In genomic region chr1:81237531-81238528, GRCh38 we compare ENCODE assay signal across 8 cellular contexts.
DNase-seq lines count a peak whose midpoint lies in the region; ATAC-seq, FAIRE-seq and TF ChIP-seq lines count a peak whose summit lies in the region.

No MANE protein-coding gene starts in this region.

- ATAC-seq in upper lobe of left lung (ENCODE audit: low FRiP score in 2 of 2), result no peak

- no peaks in the 10 kb centered on the region for H3K36me3 Mint-ChIP-seq in activated CD4-positive, alpha-beta T cell treated with anti-CD3 and anti-CD28 coated beads, Interleukin-2, amount 10 ng/mL, durations not matched to agents 24 days and 14 days (ENCODE audit: low read depth)
- no peaks in the 10 kb centered on the region for H3K36me3 Mint-ChIP-seq in activated T-cell treated with anti-CD3 and anti-CD28 coated beads, Interleukin-2, amount 50 U/mL, for 24 hours (ENCODE audit: low read depth)

- intact Hi-C loops in activated CD4-positive, alpha-beta T cell treated with anti-CD3 and anti-CD28 coated beads, Interleukin-2, amount 10 ng/mL, durations not matched to agents 24 days and 14 days (cut with micrococcal nuclease), result no loop called here

- WGBS in upper lobe of left lung, 2 donors, result 36 to 40% methylated on average over 11 of the region's 11 CpGs

- H3K79me2 ChIP-seq in keratinocyte (ENCODE audit: control insufficient read depth, insufficient read depth, low read length), result no peaks in the 10 kb centered on the region

- H3K4me2 ChIP-seq in keratinocyte (ENCODE audit: control insufficient read depth, extremely low read depth, insufficient read depth, low read depth, low read length), result peak overlapping the region; percentile 71

- H3K27me3 ChIP-seq in keratinocyte (ENCODE audit: control insufficient read depth, extremely low read depth, insufficient read depth, low read length) (peaks cover 16% of the 10 kb centered on the region), upper lobe of left lung (no peaks in the 10 kb centered on the region)

- TF ChIP-seq CTCF in keratinocyte (optimal IDR thresholded peaks at IDR 0.05 in 1 of 3, IDR thresholded peaks at IDR 0.05 in 1 of 3, conservative IDR thresholded peaks at IDR 0.05 in 1 of 3; ENCODE audit: extremely low read depth in 1 of 3, insufficient read depth in 2 of 3, low read length in 3 of 3) (no peak), upper lobe of left lung (IDR thresholded peaks at IDR 0.05) (no peak), D721Med (IDR thresholded peaks at IDR 0.05; ENCODE audit: insufficient read depth, missing control alignments) (no peak)

- H3K36me3 ChIP-seq in keratinocyte (ENCODE audit: control insufficient read depth in 2 of 2, extremely low read depth in 1 of 2, insufficient read depth in 2 of 2, low read length in 2 of 2) (no peaks in the 10 kb centered on the region), upper lobe of left lung (no peaks in the 10 kb centered on the region)

- H3K9me3 ChIP-seq in keratinocyte (ENCODE audit: control insufficient read depth, low read depth, low read length) (no peaks in the 10 kb centered on the region), upper lobe of left lung (no peaks in the 10 kb centered on the region)

- DNase-seq in activated CD4-positive, alpha-beta T cell treated with anti-CD3 and anti-CD28 coated beads, Interleukin-2, amount 10 ng/mL, durations not matched to agents 24 days and 14 days, result no peak
- no peak for DNase-seq in activated CD4-positive, alpha-beta T cell treated with anti-CD3 and anti-CD28 coated beads, Interleukin-2, amount 50 U/mL, for 4 hours
- DNase-seq in SKM-1 treated with dmso at 0.1 percent for 144 hours (lab: John Stamatoyannopoulos, UW; ENCODE audit: unreplicated experiment) (peak; percentile 29), keratinocyte (ENCODE audit: low read depth, low spot score) (no peak), upper lobe of left lung (no peak), D721Med (ENCODE audit: insufficient read length, low spot score) (no peak), NCI-H1092 (lab: John Stamatoyannopoulos, UW) (no peak)
- no peak for DNase-seq in activated T-cell treated with anti-CD3 and anti-CD28 coated beads, Interleukin-2, amount 50 U/mL, for 24 hours

- no peaks in the 10 kb centered on the region for H3K27me3 Mint-ChIP-seq in activated CD4-positive, alpha-beta T cell treated with anti-CD3 and anti-CD28 coated beads, Interleukin-2, amount 10 ng/mL, durations not matched to agents 24 days and 14 days
- H3K27me3 Mint-ChIP-seq in activated T-cell treated with anti-CD3 and anti-CD28 coated beads, Interleukin-2, amount 50 U/mL, for 24 hours, result no peaks in the 10 kb centered on the region

- H3K27ac Mint-ChIP-seq in activated CD4-positive, alpha-beta T cell treated with anti-CD3 and anti-CD28 coated beads, Interleukin-2, amount 10 ng/mL, durations not matched to agents 24 days and 14 days, result no peak overlapping the region
- H3K27ac Mint-ChIP-seq in activated T-cell treated with anti-CD3 and anti-CD28 coated beads, Interleukin-2, amount 50 U/mL, for 24 hours, result no peak overlapping the region

- no peaks in the 10 kb centered on the region for H3K9me3 Mint-ChIP-seq in activated CD4-positive, alpha-beta T cell treated with anti-CD3 and anti-CD28 coated beads, Interleukin-2, amount 10 ng/mL, durations not matched to agents 24 days and 14 days
- H3K9me3 Mint-ChIP-seq in activated T-cell treated with anti-CD3 and anti-CD28 coated beads, Interleukin-2, amount 50 U/mL, for 24 hours, result peaks cover 7% of the 10 kb centered on the region

- H3K4me3 ChIP-seq in keratinocyte (ENCODE audit: control insufficient read depth in 2 of 3, extremely low read depth in 1 of 3, insufficient read depth in 2 of 3, low read depth in 1 of 3, low read length in 3 of 3) (peak overlapping the region in 2 of 3 experiments; percentile 43 to 45), upper lobe of left lung (peak overlapping the region; percentile 0 to 43 (median 16))

- TF ChIP-seq POLR2A in upper lobe of left lung (IDR thresholded peaks at IDR 0.05), result no peak

- H3K9me1 ChIP-seq in keratinocyte (ENCODE audit: control insufficient read depth, extremely low read depth, insufficient read depth, low read length), result no peaks in the 10 kb centered on the region

- H3K4me1 ChIP-seq in keratinocyte (ENCODE audit: control insufficient read depth, extremely low read depth, insufficient read depth, low read length) (no peaks in the 10 kb centered on the region), upper lobe of left lung (peaks cover 0 to 4% (median 2%) of the 10 kb centered on the region in 4 donors)

- no peak overlapping the region for H3K9ac ChIP-seq in keratinocyte (ENCODE audit: control insufficient read depth, extremely low read depth, insufficient read depth, low read length)

- dilution Hi-C loops in keratinocyte (cut with MboI; ENCODE audit: extremely low pct_ligation_motif_present, low sequenced_read_pairs), result no loop called here

- H2AFZ ChIP-seq in keratinocyte (ENCODE audit: control insufficient read depth, low read length), result peak overlapping the region; percentile 30

- FAIRE-seq in keratinocyte (lab: Jason Lieb, UNC), result peak; percentile 59
- no peak for FAIRE-seq in D721Med (lab: Jason Lieb, UNC)

- no peak for TF ChIP-seq EP300 in upper lobe of left lung (IDR thresholded peaks at IDR 0.05)

- no peaks in the 10 kb centered on the region for H4K20me1 ChIP-seq in keratinocyte (ENCODE audit: control insufficient read depth, extremely low read depth, insufficient read depth, low read length)

- no peaks in the 10 kb centered on the region for H3K4me1 Mint-ChIP-seq in activated CD4-positive, alpha-beta T cell treated with anti-CD3 and anti-CD28 coated beads, Interleukin-2, amount 10 ng/mL, durations not matched to agents 24 days and 14 days
- no peaks in the 10 kb centered on the region for H3K4me1 Mint-ChIP-seq in activated T-cell treated with anti-CD3 and anti-CD28 coated beads, Interleukin-2, amount 50 U/mL, for 24 hours (ENCODE audit: low read depth)

- H3K27ac ChIP-seq in keratinocyte (ENCODE audit: control insufficient read depth, insufficient read depth, low read length), result no peak overlapping the region
- peak overlapping the region in 2 of 4 donors; percentile 18 to 25 for H3K27ac ChIP-seq in upper lobe of left lung

- peak overlapping the region; percentile 50 for H3K4me3 Mint-ChIP-seq in activated CD4-positive, alpha-beta T cell treated with anti-CD3 and anti-CD28 coated beads, Interleukin-2, amount 10 ng/mL, durations not matched to agents 24 days and 14 days
- no peak overlapping the region for H3K4me3 Mint-ChIP-seq in activated T-cell treated with anti-CD3 and anti-CD28 coated beads, Interleukin-2, amount 50 U/mL, for 24 hours
